ENCODE assay signal across 9 cellular contexts in genomic region chr10:54722075-54722474, GRCh38.
"Had no signal": no experiment of that assay in that cellular context is flagged by ENCODE, and none has a peak within 500 bp of the region (broad histone marks: within the 10 kb centered on the region; RNA-seq: fewer than 3 reads in every experiment).

No MANE protein-coding gene starts in this region.

- H3K4me2 ChIP-seq: GM23338, KMS-11 had no signal

- H3K9me3 ChIP-seq: HAP-1 had no signal

- H3K27ac Mint-ChIP-seq: GM23338, HFFc6 had no signal

- H3K9ac ChIP-seq: KMS-11 had no signal

- H2AFZ ChIP-seq: GM23338 had no signal

- FAIRE-seq: HTR-8/SVneo had no signal

- H3K4me3 ChIP-seq: GM23338, HAP-1 had no signal

- H3K4me1 Mint-ChIP-seq: GM23338 had no signal

- H3K27ac ChIP-seq: KMS-11 had no signal

- ATAC-seq: GM23338, HCT116 had no signal

- H3K36me3 ChIP-seq: HAP-1 had no signal

- H3K4me3 Mint-ChIP-seq: GM23338, HFFc6 had no signal

- H3K4me1 ChIP-seq: HAP-1 had no signal

- DNase-seq: H7, HFFc6, Karpas-422, KBM-7 had no signal
